Comparison of ENCODE assay signal across 30 cellular contexts in genomic region chr2:107093426-107093957, GRCh38.
"Had no signal": no experiment of that assay in that cellular context is flagged by ENCODE, and none has a peak within 500 bp of the region (broad histone marks: within the 10 kb centered on the region; RNA-seq: fewer than 3 reads in every experiment).

No MANE protein-coding gene starts in this region.

- H3K27ac ChIP-seq: adrenal gland, body of pancreas, brain microvascular endothelial cell, breast epithelium, VCaP had no signal

- H3K4me1 ChIP-seq: adrenal gland, body of pancreas, breast epithelium had no signal

- H3K36me3 ChIP-seq: adrenal gland, brain microvascular endothelial cell, breast epithelium had no signal

- DNase-seq: activated B cell treated with CpG ODN at 0.5 μM for 24 hours; activated CD4-positive, alpha-beta memory T cell treated with anti-CD3 and anti-CD28 coated beads for 36 hours; activated CD4-positive, alpha-beta T cell treated with anti-CD3 and anti-CD28 coated beads for 4 hours; activated CD4-positive, alpha-beta T cell treated with anti-CD3 and anti-CD28 coated beads, Interleukin-2, amount 10 ng/mL, durations not matched to agents 24 days and 14 days; activated CD4-positive, alpha-beta T cell treated with anti-CD3 and anti-CD28 coated beads, Interleukin-2, amount 50 U/mL, for 1 hour; activated CD4-positive, alpha-beta T cell treated with anti-CD3 and anti-CD28 coated beads, Interleukin-2, amount 50 U/mL, for 4 hours; activated CD4-positive, CD25-positive, alpha-beta regulatory T cell treated with anti-CD3 and anti-CD28 coated beads, Interleukin-2, amount 50 U/mL, for 72 hours; activated CD8-positive, alpha-beta memory T cell treated with anti-CD3 and anti-CD28 coated beads, Interleukin-2, amount 50 U/mL, for 4 hours; activated CD8-positive, alpha-beta T cell treated with anti-CD3 and anti-CD28 coated beads for 36 hours; activated effector memory CD4-positive, alpha-beta T cell treated with anti-CD3 and anti-CD28 coated beads, Interleukin-2, amount 50 U/mL, for 16 hours; activated gamma-delta T cell treated with Interleukin-2 at 50 U/mL for 16 hours; activated naive CD4-positive, alpha-beta T cell; activated naive CD4-positive, alpha-beta T cell treated with anti-CD3 and anti-CD28 coated beads for 36 hours; activated naive CD4-positive, alpha-beta T cell treated with anti-CD3 and anti-CD28 coated beads, Interleukin-2, amount 50 U/mL, for 16 hours; activated naive CD8-positive, alpha-beta T cell treated with anti-CD3 and anti-CD28 coated beads for 36 hours; activated T-cell treated with anti-CD3 and anti-CD28 coated beads for 4 hours; activated T-cell treated with anti-CD3 and anti-CD28 coated beads, Interleukin-2, amount 50 U/mL, for 1 hour; activated T-cell treated with anti-CD3 and anti-CD28 coated beads, Interleukin-2, amount 50 U/mL, for 4 hours; activated T-cell treated with anti-CD3 and anti-CD28 coated beads, Interleukin-2, amount 50 U/mL, for 72 hours; adrenal gland; amniotic stem cell; aorta; body of pancreas; brain microvascular endothelial cell; central memory CD4-positive, alpha-beta T cell; T-cell; T-helper 17 cell; T1000 had no signal

- H3K27me3 ChIP-seq: adrenal gland, body of pancreas, brain microvascular endothelial cell, breast epithelium had no signal

- H3K4me3 ChIP-seq: adrenal gland, body of pancreas, breast epithelium had no signal
